Comparison of ENCODE assay signal across 8 cellular contexts in the genomic region with DNA sequence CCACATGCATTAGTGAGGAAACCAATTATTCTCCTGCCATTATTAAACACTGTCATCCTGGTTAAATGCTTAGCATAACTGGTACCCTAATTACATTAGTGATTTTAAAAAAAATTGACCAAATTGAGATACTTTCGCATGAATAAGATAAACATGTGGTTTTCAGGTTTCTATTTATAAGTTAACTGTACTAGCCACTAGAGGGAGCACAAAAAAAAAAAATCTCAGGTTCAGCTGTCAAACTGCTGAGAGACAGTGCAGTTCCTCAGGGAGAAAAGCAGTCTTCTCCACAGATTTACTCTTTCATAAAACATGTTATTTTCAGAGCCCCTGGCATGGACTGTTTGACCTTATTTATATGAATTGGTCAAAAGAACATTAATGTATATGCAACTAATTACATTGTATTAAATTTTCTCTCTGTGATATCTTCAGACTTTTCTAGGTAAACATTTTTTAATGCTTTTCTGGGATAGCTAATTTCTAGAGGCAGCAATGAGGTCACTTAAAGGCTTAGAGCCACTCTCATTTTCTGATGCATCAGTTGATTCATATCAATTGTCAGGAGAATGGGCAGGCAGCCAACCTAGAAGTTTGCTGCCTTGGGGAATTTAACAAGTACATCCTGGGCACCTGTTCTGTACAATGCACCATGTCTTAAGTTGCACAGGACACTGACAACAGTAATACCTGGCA.
DNase-seq lines count a peak whose midpoint lies in the region; ATAC-seq and TF ChIP-seq lines count a peak whose summit lies in the region.

No MANE protein-coding gene starts in this region.

- no TSS peak for BruUV-seq in Caco-2 (replicated peaks; lab: Mats Ljungman, UMichigan)

- WGBS in endodermal cell (ENCODE audit: insufficient coverage in 1 of 2, insufficient read length in 1 of 2), 2 experiments: 79% methylated on average over 1 of the region's 1 CpG; no CpG with 5 or more reads in 1 of the 2 experiments

- H3K36me3 ChIP-seq in Caco-2 (ENCODE audit: control insufficient read depth, insufficient read depth, low read length): 0 out of 2 replicates have a peak, but pooled peaks cover 2% of the 10 kb centered on the region
- peaks cover 97% of the 10 kb centered on the region for H3K36me3 ChIP-seq in endodermal cell (ENCODE audit: control insufficient read depth, insufficient read depth, low read length)

- H3K4me3 ChIP-seq in Caco-2 (ENCODE audit: low read depth, low read length): no peak overlapping the region
- H3K4me3 ChIP-seq in endodermal cell (ENCODE audit: low read length): no peak overlapping the region

- H3K9me3 Mint-ChIP-seq in Caco-2 (ENCODE audit: unreplicated experiment) (no peaks in the 10 kb centered on the region), endodermal cell (no peaks in the 10 kb centered on the region)
- H3K9me3 Mint-ChIP-seq in activated T-helper 2 cell treated with anti-CD3 and anti-CD28 coated beads, Interferon-gamma antibody, Interleukin-2, Interleukin-4, amounts not matched to agents 10 μg/mL and 5 μg/mL and 100 μg/mL, durations not matched to agents 14 hours and 24 hours and 36 hours: no peaks in the 10 kb centered on the region

- no peaks in the 10 kb centered on the region for H3K9me3 ChIP-seq in Caco-2
- H3K9me3 ChIP-seq in endodermal cell (ENCODE audit: control insufficient read depth, low read length): no peaks in the 10 kb centered on the region

- ATAC-seq in HG03565 (IDR thresholded peaks at IDR 0.05; ENCODE audit: unreplicated experiment): peak; percentile 60

- H3K4me1 ChIP-seq in Caco-2: no peaks in the 10 kb centered on the region
- H3K4me1 ChIP-seq in endodermal cell (ENCODE audit: control insufficient read depth, insufficient read depth, low read length): no peaks in the 10 kb centered on the region

- H3K4me3 Mint-ChIP-seq in Caco-2 (ENCODE audit: unreplicated experiment) (no peak overlapping the region), endodermal cell (no peak overlapping the region)
- no peak overlapping the region for H3K4me3 Mint-ChIP-seq in activated T-helper 2 cell treated with anti-CD3 and anti-CD28 coated beads, Interferon-gamma antibody, Interleukin-2, Interleukin-4, amounts not matched to agents 10 μg/mL and 5 μg/mL and 100 μg/mL, durations not matched to agents 14 hours and 24 hours and 36 hours (ENCODE audit: low read depth)

- H3K36me3 Mint-ChIP-seq in Caco-2 (ENCODE audit: insufficient read depth, unreplicated experiment) (peaks cover 32% of the 10 kb centered on the region), endodermal cell (ENCODE audit: low read depth) (peaks cover 60% of the 10 kb centered on the region)
- H3K36me3 Mint-ChIP-seq in activated T-helper 2 cell treated with anti-CD3 and anti-CD28 coated beads, Interferon-gamma antibody, Interleukin-2, Interleukin-4, amounts not matched to agents 10 μg/mL and 5 μg/mL and 100 μg/mL, durations not matched to agents 14 hours and 24 hours and 36 hours (ENCODE audit: low read depth): no peaks in the 10 kb centered on the region

- peak; percentile 50 to 55 for TF ChIP-seq CTCF in Caco-2 (IDR thresholded peaks at IDR 0.05; ENCODE audit: insufficient read depth in 1 of 2, low read depth in 1 of 2, low read length in 1 of 2, severe bottlenecking in 1 of 2, unreplicated experiment in 1 of 2)
- TF ChIP-seq CTCF in endodermal cell (conservative IDR thresholded peaks at IDR 0.05): peak; percentile 85

- POLR2A ChIA-PET in Caco-2 (lab: Charles Lee): no interaction called here

- intact Hi-C loops in Caco-2 (cut with micrococcal nuclease; ENCODE audit: unreplicated experiment): loop anchor here (1.0 kb wide), 2 partner anchors 217 to 221 kb away; no protein-coding TSS in a partner anchor
- intact Hi-C loops in activated T-helper 2 cell treated with anti-CD3 and anti-CD28 coated beads, Interferon-gamma antibody, Interleukin-2, Interleukin-4, amounts not matched to agents 10 μg/mL and 5 μg/mL and 100 μg/mL, durations not matched to agents 14 hours and 24 hours and 36 hours (cut with micrococcal nuclease): loop anchor here (10.0 kb wide), 1 partner anchor 224 kb away; no protein-coding TSS in a partner anchor

- no peak overlapping the region for H3K9ac ChIP-seq in endodermal cell (ENCODE audit: extremely low read depth, low read length, poor library complexity, severe bottlenecking)

- H3K27ac Mint-ChIP-seq in Caco-2 (ENCODE audit: unreplicated experiment) (no peak overlapping the region), endodermal cell (no peak overlapping the region)
- no peak overlapping the region for H3K27ac Mint-ChIP-seq in activated T-helper 2 cell treated with anti-CD3 and anti-CD28 coated beads, Interferon-gamma antibody, Interleukin-2, Interleukin-4, amounts not matched to agents 10 μg/mL and 5 μg/mL and 100 μg/mL, durations not matched to agents 14 hours and 24 hours and 36 hours

- no peak overlapping the region for H3K27ac ChIP-seq in endodermal cell (ENCODE audit: low read depth, low read length)

- no peaks in the 10 kb centered on the region for H3K4me1 Mint-ChIP-seq in Caco-2 (ENCODE audit: low read depth, unreplicated experiment)
- no peaks in the 10 kb centered on the region for H3K4me1 Mint-ChIP-seq in endodermal cell
- H3K4me1 Mint-ChIP-seq in activated T-helper 2 cell treated with anti-CD3 and anti-CD28 coated beads, Interferon-gamma antibody, Interleukin-2, Interleukin-4, amounts not matched to agents 10 μg/mL and 5 μg/mL and 100 μg/mL, durations not matched to agents 14 hours and 24 hours and 36 hours (ENCODE audit: low read depth): no peaks in the 10 kb centered on the region

- DNase-seq in Caco-2 (peak in 1 of 2 experiments; percentile 41), GM19240 (ENCODE audit: insufficient read length, low spot score) (peak; percentile 18), OCI-M1 (lab: John Stamatoyannopoulos, UW) (peak; percentile 76), endodermal cell (no peak), myocyte (ENCODE audit: low read depth) (peak; percentile 62), mesenteric fat pad (ENCODE audit: low spot score) (no peak)
- no peak for DNase-seq in activated T-helper 2 cell treated with anti-CD3 and anti-CD28 coated beads, Interferon-gamma antibody, Interleukin-2, Interleukin-4, amounts not matched to agents 10 μg/mL and 5 μg/mL and 100 μg/mL, durations not matched to agents 14 hours and 24 hours and 36 hours (ENCODE audit: low spot score)

- H3K27me3 ChIP-seq in Caco-2 (replicated peaks; ENCODE audit: control insufficient read depth, insufficient read depth, low read length) (no peaks in the 10 kb centered on the region), endodermal cell (ENCODE audit: control insufficient read depth, insufficient read depth, low read length, poor library complexity, severe bottlenecking) (no peaks in the 10 kb centered on the region)

- H3K27me3 Mint-ChIP-seq in Caco-2 (ENCODE audit: insufficient read depth, unreplicated experiment) (no peaks in the 10 kb centered on the region), endodermal cell (ENCODE audit: insufficient read depth) (no peaks in the 10 kb centered on the region)
- no peaks in the 10 kb centered on the region for H3K27me3 Mint-ChIP-seq in activated T-helper 2 cell treated with anti-CD3 and anti-CD28 coated beads, Interferon-gamma antibody, Interleukin-2, Interleukin-4, amounts not matched to agents 10 μg/mL and 5 μg/mL and 100 μg/mL, durations not matched to agents 14 hours and 24 hours and 36 hours (ENCODE audit: low read depth)

- CTCF ChIA-PET in Caco-2 (lab: Charles Lee): interaction anchor here (0.6 to 1.8 kb wide), 6 partner anchors 9 to 221 kb away, joined by 3 to 8 read pairs (median 3); no protein-coding TSS in a partner anchor

Comparison
In these comparisons a context has a peak if more than half of its experiments do, and no peak if none do; other contexts are left out.
1. DNase-seq: peak in GM19240 (single experiment), OCI-M1 (single experiment) and myocyte (single experiment); none in endodermal cell (single experiment), activated T-helper 2 cell treated with anti-CD3 and anti-CD28 coated beads, Interferon-gamma antibody, Interleukin-2, Interleukin-4, amounts not matched to agents 10 μg/mL and 5 μg/mL and 100 μg/mL, durations not matched to agents 14 hours and 24 hours and 36 hours (single experiment) and mesenteric fat pad (single experiment).